In genomic region chr1:156025873-156026272, GRCh38 we compare ENCODE assay signal across 8 cellular contexts. TPM values are rescaled to one million over a fixed set of nuclear protein-coding genes. Genes with fewer than 3 reads are reported as not detected.
DNase-seq lines count a peak whose midpoint lies in the region; ATAC-seq and TF ChIP-seq lines count a peak whose summit lies in the region.

No MANE protein-coding gene starts in this region.

- no peaks in the 10 kb centered on the region for H3K9me3 ChIP-seq in CD8-positive, alpha-beta memory T cell (ENCODE audit: low read length)
- H3K9me3 ChIP-seq in vagina, result no peaks in the 10 kb centered on the region

- CTCF ChIA-PET in CD8-positive, alpha-beta memory T cell (lab: Charles Lee), result interaction anchor here (0.6 to 1.1 kb wide), 4 partner anchors 21 to 1543 kb away, joined by 3 to 4 read pairs (median 3); no protein-coding TSS in a partner anchor

- 20 to 22% methylated on average over 9 of the region's 9 CpGs for WGBS in lower leg skin, 2 donors

- H3K9me3 Mint-ChIP-seq in CD8-positive, alpha-beta memory T cell, result no peaks in the 10 kb centered on the region
- no peaks in the 10 kb centered on the region for H3K9me3 Mint-ChIP-seq in memory B cell

- no peak overlapping the region for H3K27ac Mint-ChIP-seq in CD8-positive, alpha-beta memory T cell
- H3K27ac Mint-ChIP-seq in memory B cell, result no peak overlapping the region

- ATAC-seq in memory B cell (ENCODE audit: low read depth), result peak; percentile 89

- intact Hi-C loops in lower leg skin (cut with DNase I; ENCODE audit: low total_unique reads), result no loop called here
- intact Hi-C loops in vagina (cut with DNase I), result no loop called here

- H3K27ac ChIP-seq in CD8-positive, alpha-beta memory T cell (ENCODE audit: low read depth, low read length), result no peak overlapping the region
- no peak overlapping the region for H3K27ac ChIP-seq in vagina

- no peaks in the 10 kb centered on the region for H3K36me3 Mint-ChIP-seq in CD8-positive, alpha-beta memory T cell
- no peaks in the 10 kb centered on the region for H3K36me3 Mint-ChIP-seq in memory B cell

- peaks cover 7 to 9% of the 10 kb centered on the region in 2 donors for H3K27me3 Mint-ChIP-seq in CD8-positive, alpha-beta memory T cell
- H3K27me3 Mint-ChIP-seq in memory B cell, result peaks cover 4% of the 10 kb centered on the region

- no peak overlapping the region for H3K4me3 ChIP-seq in CD8-positive, alpha-beta memory T cell (ENCODE audit: low read length)
- H3K4me3 ChIP-seq in lower leg skin (ENCODE audit: low read depth, poor library complexity, severe bottlenecking), result no peak overlapping the region
- H3K4me3 ChIP-seq in vagina, result no peak overlapping the region

- peak in 4 of 5 donors; percentile 4 to 54 (median 16) for DNase-seq in CD8-positive, alpha-beta memory T cell
- DNase-seq in HT-29 (ENCODE audit: low spot score), result peak; percentile 76
- DNase-seq in SKM-1 (lab: John Stamatoyannopoulos, UW; ENCODE audit: unreplicated experiment), result peak; percentile 57
- DNase-seq in cerebellar cortex (ENCODE audit: low spot score), result peak; percentile 52
- peak in 1 of 2 donors; percentile 14 for DNase-seq in memory B cell (ENCODE audit: low spot score in 2 of 2)
- no peak for DNase-seq in lower leg skin (ENCODE audit: low spot score in 2 of 2)
- DNase-seq in vagina (ENCODE audit: extremely low spot score in 2 of 2), result no peak
- no peak for DNase-seq in NCI-H1105 (lab: John Stamatoyannopoulos, UW)

- no peaks in the 10 kb centered on the region for H3K27me3 ChIP-seq in CD8-positive, alpha-beta memory T cell (ENCODE audit: insufficient read depth, low read length, poor library complexity, severe bottlenecking)
- no peaks in the 10 kb centered on the region for H3K27me3 ChIP-seq in vagina

- H3K4me3 Mint-ChIP-seq in CD8-positive, alpha-beta memory T cell, result no peak overlapping the region
- H3K4me3 Mint-ChIP-seq in memory B cell, result no peak overlapping the region

- TF ChIP-seq CTCF in lower leg skin (IDR thresholded peaks at IDR 0.05), result no peak
- TF ChIP-seq CTCF in vagina (IDR thresholded peaks at IDR 0.05), result no peak

- TF ChIP-seq POLR2A in lower leg skin (IDR thresholded peaks at IDR 0.05) (no peak), vagina (IDR thresholded peaks at IDR 0.05) (no peak)

- H3K4me1 ChIP-seq in CD8-positive, alpha-beta memory T cell (ENCODE audit: insufficient read depth, low read length), result no peaks in the 10 kb centered on the region
- H3K4me1 ChIP-seq in vagina, result peaks cover 4% of the 10 kb centered on the region

- POLR2A ChIA-PET in CD8-positive, alpha-beta memory T cell (lab: Charles Lee), result no interaction called here

- no peaks in the 10 kb centered on the region for H3K36me3 ChIP-seq in CD8-positive, alpha-beta memory T cell (ENCODE audit: insufficient read depth, low read length)
- no peaks in the 10 kb centered on the region for H3K36me3 ChIP-seq in vagina

- peaks cover 13 to 19% (median 13%) of the 10 kb centered on the region in 3 donors for H3K4me1 Mint-ChIP-seq in CD8-positive, alpha-beta memory T cell
- H3K4me1 Mint-ChIP-seq in memory B cell, result peaks cover 8% of the 10 kb centered on the region

RNA-seq across cellular contexts. Expression of gene SSR2, which starts 5.1 kb away (rescaled TPM):
- 100 to 1,000 TPM; 187 to 190 TPM for total RNA-seq in CD8-positive, alpha-beta memory T cell
- 380 TPM for polyA plus RNA-seq in CD8-positive, alpha-beta memory T cell
- total RNA-seq in HT-29 (2014; rRNA removed; shearing (Covaris generic)), result 227 and 261 TPM in 2 replicates
- 100 to 1,000 TPM; 113 to 215 (median 185) TPM for total RNA-seq in lower leg skin
- 187 TPM for total RNA-seq in vagina

RNA-seq across cellular contexts. Expression of gene UBQLN4, which starts 27.7 kb away (rescaled TPM):
- total RNA-seq in CD8-positive, alpha-beta memory T cell, result 10 to 100 TPM; 59.4 to 61.9 TPM
- polyA plus RNA-seq in CD8-positive, alpha-beta memory T cell, result 15.6 TPM
- 35.7 and 41.0 TPM in 2 replicates for total RNA-seq in HT-29 (2014; rRNA removed; shearing (Covaris generic))
- total RNA-seq in lower leg skin (10 to 100 TPM; 19.8 to 31.0 (median 26.9) TPM), vagina (27.0 TPM)

RNA-seq across cellular contexts. Expression of gene LAMTOR2, which starts 28.7 kb away (rescaled TPM):
- 10 to 100 TPM; 61.9 to 67.4 TPM for total RNA-seq in CD8-positive, alpha-beta memory T cell
- 134 TPM for polyA plus RNA-seq in CD8-positive, alpha-beta memory T cell
- total RNA-seq in HT-29 (2014; rRNA removed; shearing (Covaris generic)), result 108 and 130 TPM in 2 replicates
- total RNA-seq in lower leg skin (10 to 100 TPM; 41.8 to 64.5 (median 47.4) TPM), vagina (73.9 TPM)

RNA-seq across cellular contexts. Expression of gene RAB25, which starts 35.1 kb away (rescaled TPM):
- not detected for total RNA-seq in CD8-positive, alpha-beta memory T cell
- polyA plus RNA-seq in CD8-positive, alpha-beta memory T cell, result 0.76 TPM
- total RNA-seq in HT-29 (2014; rRNA removed; shearing (Covaris generic)), result 163 and 185 TPM in 2 replicates
- total RNA-seq in lower leg skin (100 to 1,000 TPM; 211 to 281 (median 251) TPM), vagina (52.1 TPM)

RNA-seq across cellular contexts. Expression of gene ARHGEF2, which starts 47.5 kb away (rescaled TPM):
- total RNA-seq in CD8-positive, alpha-beta memory T cell, result 100 to 1,000 TPM; 168 to 176 TPM
- polyA plus RNA-seq in CD8-positive, alpha-beta memory T cell, result 18.8 TPM
- 150 and 179 TPM in 2 replicates for total RNA-seq in HT-29 (2014; rRNA removed; shearing (Covaris generic))
- total RNA-seq in lower leg skin (10 to 100 TPM; 18.7 to 35.5 (median 28.3) TPM), vagina (76.4 TPM)

Comparison
In these comparisons a context has a peak if more than half of its experiments do, and no peak if none do; other contexts are left out.
1. DNase-seq: peak in CD8-positive, alpha-beta memory T cell (4 of 5), HT-29 (single experiment), SKM-1 (single experiment) and cerebellar cortex (single experiment); none in lower leg skin (0 of 2), vagina (0 of 2) and NCI-H1105 (single experiment).